12 cellular contexts compared by ENCODE assay signal in genomic region chr17:18018411-18018921, GRCh38. TPM values are rescaled to one million over a fixed set of nuclear protein-coding genes. Genes with fewer than 3 reads are reported as not detected.
"Had no signal": no experiment of that assay in that cellular context is flagged by ENCODE, and none has a peak within 500 bp of the region (broad histone marks: within the 10 kb centered on the region; RNA-seq: fewer than 3 reads in every experiment).

No MANE protein-coding gene starts in this region.

- H3K9me3 ChIP-seq: testis had no signal

- H3K27ac Mint-ChIP-seq: activated CD8-positive, alpha-beta memory T cell treated with anti-CD3 and anti-CD28 coated beads, Interleukin-2, amount 10 ng/mL, durations not matched to agents 7 days and 5 days; activated naive CD8-positive, alpha-beta T cell; activated T-cell treated with anti-CD3 and anti-CD28 coated beads, Interleukin-2, amount 50 U/mL, for 24 hours; stimulated activated naive CD8-positive, alpha-beta T cell treated with anti-CD3 and anti-CD28 coated beads, Interleukin-15, Interleukin-2, amounts not matched to agents 100 ng/mL and 50 ng/mL, for 24 hours had no signal

- H3K4me3 ChIP-seq: testis had no signal

- DNase-seq: activated CD4-positive, alpha-beta T cell treated with anti-CD3 and anti-CD28 coated beads, Interleukin-2, amount 50 U/mL, for 4 hours; activated CD8-positive, alpha-beta memory T cell treated with anti-CD3 and anti-CD28 coated beads, Interleukin-2, amount 10 ng/mL, durations not matched to agents 7 days and 5 days; activated effector memory CD4-positive, alpha-beta T cell treated with Interleukin-2 at 50 U/mL for 16 hours; activated T-cell treated with anti-CD3 and anti-CD28 coated beads, Interleukin-2, amount 50 U/mL, for 24 hours; anterior cingulate cortex; head of caudate nucleus; stimulated activated CD4-positive, alpha-beta T cell treated with anti-CD3 and anti-CD28 coated beads, Interleukin-4, amount 100 ng/mL, for 1 hour; stimulated activated CD8-positive, alpha-beta memory T cell treated with anti-CD3 and anti-CD28 coated beads, Interleukin-4, amount 100 ng/mL, for 48 hours; testis had no signal

- H3K27me3 ChIP-seq: testis had no signal

- H3K9me3 Mint-ChIP-seq: activated T-cell treated with anti-CD3 and anti-CD28 coated beads, Interleukin-2, amount 50 U/mL, for 24 hours; stimulated activated naive CD8-positive, alpha-beta T cell treated with anti-CD3 and anti-CD28 coated beads, Interleukin-15, Interleukin-2, amounts not matched to agents 100 ng/mL and 50 ng/mL, for 24 hours had no signal

- H3K36me3 Mint-ChIP-seq: activated CD8-positive, alpha-beta memory T cell treated with anti-CD3 and anti-CD28 coated beads, Interleukin-2, amount 10 ng/mL, durations not matched to agents 7 days and 5 days had no signal

- ATAC-seq: activated CD8-positive, alpha-beta memory T cell treated with anti-CD3 and anti-CD28 coated beads, Interleukin-2, amount 10 ng/mL, durations not matched to agents 7 days and 5 days had no signal

RNA-seq across cellular contexts. Expression of gene DRC3, which starts 45.8 kb away (rescaled TPM):
- total RNA-seq: activated CD8-positive, alpha-beta memory T cell treated with anti-CD3 and anti-CD28 coated beads, Interleukin-2, amount 10 ng/mL, durations not matched to agents 7 days and 5 days; T-helper 2 cell treated with Interferon-gamma antibody and Interleukin-4, amounts not matched to agents 100 ng/mL and 5 ng/mL, for 36 hours had no signal
